In the genomic region with DNA sequence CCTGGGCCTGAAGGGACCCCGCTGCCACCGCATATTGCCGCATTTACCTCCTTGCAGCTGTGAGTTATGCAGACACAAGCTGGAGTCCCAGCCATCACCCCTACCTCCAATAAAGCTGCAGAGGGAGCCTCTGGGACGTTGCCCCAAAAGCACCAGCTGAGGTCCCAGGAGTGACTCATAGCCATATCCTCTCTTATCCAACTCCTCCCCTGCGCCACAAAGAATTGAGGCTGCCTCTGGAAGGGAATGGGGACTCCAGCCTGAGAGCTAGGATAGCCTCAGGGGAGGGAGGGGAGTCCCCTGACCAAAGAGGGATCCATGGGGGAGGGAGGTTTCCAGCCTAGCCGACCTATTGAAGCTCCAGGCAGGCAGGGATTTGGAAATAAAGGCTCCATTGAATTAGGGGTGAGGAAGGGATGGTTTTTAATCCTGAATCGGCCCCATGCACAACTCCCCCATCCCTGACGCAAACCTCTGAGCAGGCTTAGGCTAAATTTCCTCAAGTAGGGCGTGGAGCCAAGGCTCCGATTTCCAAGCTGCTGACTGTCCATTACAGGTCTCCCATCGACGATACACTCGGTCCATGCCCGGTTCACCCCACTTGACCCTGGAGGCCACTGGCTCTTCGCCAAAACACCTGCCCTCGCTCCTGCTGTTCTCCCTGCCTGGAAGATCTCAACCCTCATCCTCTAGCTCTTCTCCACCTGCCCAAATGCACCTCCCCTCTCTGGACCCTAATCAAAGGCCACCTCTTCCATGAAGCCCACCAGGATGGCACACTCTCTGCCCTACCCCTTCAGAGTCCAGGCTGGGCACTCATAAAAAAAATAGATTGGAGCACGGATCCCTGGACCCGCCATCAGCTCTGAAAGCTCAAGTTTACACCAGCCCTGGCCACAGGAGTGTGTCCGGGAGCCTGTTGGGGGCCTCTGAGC, we compare ENCODE assay signal across 14 cellular contexts. TPM values are rescaled to one million over a fixed set of nuclear protein-coding genes. Genes with fewer than 3 reads are reported as not detected.
DNase-seq lines count a peak whose midpoint lies in the region; ATAC-seq, FAIRE-seq and TF ChIP-seq lines count a peak whose summit lies in the region.
"Had no signal": no experiment of that assay in that cellular context is flagged by ENCODE, and none has a peak within 500 bp of the region (broad histone marks: within the 10 kb centered on the region; RNA-seq: fewer than 3 reads in every experiment).

No MANE protein-coding gene starts in this region.

- peak; percentile 38 to 62 for DNase-seq in A549 (ENCODE audit: low read depth in 1 of 2, low spot score in 1 of 2)
- no peak for DNase-seq in H9
- DNase-seq in SK-N-SH: no peak
- peak; percentile 82 for DNase-seq in fibroblast of pulmonary artery (ENCODE audit: low read depth)
- DNase-seq in COLO668 (lab: John Stamatoyannopoulos, UW; ENCODE audit: unreplicated experiment): no peak
- no peak for DNase-seq in NOMO-1 treated with DMSO at 0.1 percent for 48 hours (lab: John Stamatoyannopoulos, UW; ENCODE audit: unreplicated experiment)
- DNase-seq in NCI-H1930 (lab: John Stamatoyannopoulos, UW): no peak
- DNase-seq: activated effector memory CD4-positive, alpha-beta T cell treated with Interleukin-2 at 50 U/mL for 16 hours; CD4-positive, CD25-positive, alpha-beta regulatory T cell; NCI-H510A treated with DMSO at 0.1 percent for 48 hours had no signal

- no peak overlapping the region for H2BK15ac ChIP-seq in H9 (ENCODE audit: low read depth, low read length)

- no peaks in the 10 kb centered on the region for H3K79me1 ChIP-seq in H9 (ENCODE audit: insufficient read depth, low read depth, low read length, poor library complexity, severe bottlenecking)

- H3K36me3 ChIP-seq in SK-N-SH (replicated peaks in 1 of 2; ENCODE audit: control insufficient read depth in 1 of 2, insufficient read depth in 2 of 2, low read length in 1 of 2): no peaks in the 10 kb centered on the region

- TF ChIP-seq CTCF in A549 (IDR thresholded peaks at IDR 0.05) (no peak; the same call in 2 of the 3 replicates), H9 (conservative IDR thresholded peaks at IDR 0.05) (peak; percentile 24; the same call in 1 of the 3 replicates), SK-N-SH (IDR thresholded peaks at IDR 0.05) (no peak), fibroblast of pulmonary artery (IDR thresholded peaks at IDR 0.05; ENCODE audit: low read length, missing control alignments) (peak; percentile 32)

- H4K8ac ChIP-seq in H9 (replicated peaks; ENCODE audit: insufficient read length, low read depth, low read length): no peak overlapping the region

- peaks cover 35 to 46% of the 10 kb centered on the region in 2 experiments for H3K4me1 Mint-ChIP-seq in H9

- no peak for FAIRE-seq in A549 (lab: Jason Lieb, UNC)
- FAIRE-seq: TTC549 had no signal

- no peak overlapping the region for H2BK120ac ChIP-seq in H9 (ENCODE audit: low read depth, low read length, poor library complexity, severe bottlenecking)

- H2AFZ ChIP-seq in H9 (ENCODE audit: low read length): no peak overlapping the region
- H2AFZ ChIP-seq in SK-N-SH (ENCODE audit: low read depth): no peak overlapping the region

- no peak overlapping the region for H3K23ac ChIP-seq in H9 (ENCODE audit: insufficient read length, low read depth, low read length)

- no peaks in the 10 kb centered on the region; a peak in 2 of 7 replicates for H3K36me3 Mint-ChIP-seq in H9 (ENCODE audit: insufficient read depth in 1 of 3, low read depth in 3 of 3)
- H3K36me3 Mint-ChIP-seq: CD4-positive, CD25-positive, alpha-beta regulatory T cell; memory B cell had no signal

- TF ChIP-seq POLR2A in A549 (IDR thresholded peaks at IDR 0.05; ENCODE audit: low read length): no peak

- POLR2A ChIA-PET in A549 (lab: Yijun Ruan, JAX): interaction anchor here (0.6 to 2.1 kb wide), 3 partner anchors 136 to 169 kb away, joined by 3 to 6 read pairs (median 4); a partner anchor contains a TSS
- POLR2A ChIA-PET in SK-N-SH (lab: Yijun Ruan, JAX): no interaction called here

- CTCF ChIA-PET in A549 (lab: Yijun Ruan, JAX) (interaction anchor here (0.8 to 6.9 kb wide), 51 partner anchors 9 to 883 kb away, joined by 3 to 105 read pairs (median 8); partner anchors contain the start of genes C17orf100, MED31 and TXNDC17), SK-N-SH (lab: Yijun Ruan, JAX) (interaction anchor here (0.6 to 2.2 kb wide), 12 partner anchors 8 to 459 kb away, joined by 3 to 9 read pairs (median 4); a partner anchor contains a TSS)

- H3K4me2 ChIP-seq in A549: peak overlapping the region; percentile 40
- no peak overlapping the region for H3K4me2 ChIP-seq in H9 (ENCODE audit: insufficient read depth, insufficient read length, low read length)
- no peak overlapping the region for H3K4me2 ChIP-seq in SK-N-SH

- H3K4me3 Mint-ChIP-seq in H9: no peak overlapping the region
- H3K4me3 Mint-ChIP-seq: memory B cell; stimulated activated naive CD8-positive, alpha-beta T cell treated with anti-CD3 and anti-CD28 coated beads, Interleukin-15, Interleukin-2, amounts not matched to agents 100 ng/mL and 50 ng/mL, for 24 hours had no signal

- H4K5ac ChIP-seq in H9 (ENCODE audit: insufficient read length, low read depth, low read length): no peak overlapping the region

- H2AK5ac ChIP-seq in H9 (ENCODE audit: insufficient read length, low read length): no peak overlapping the region

- H3K56ac ChIP-seq in H9 (ENCODE audit: insufficient read length, low read depth, low read length): no peak overlapping the region

- no peak overlapping the region for H3K18ac ChIP-seq in H9 (ENCODE audit: insufficient read length, low read depth, low read length)

- no peak overlapping the region for H3K4ac ChIP-seq in H9 (ENCODE audit: low read depth, low read length)

- no peaks in the 10 kb centered on the region for H3F3A ChIP-seq in SK-N-SH (replicated peaks; ENCODE audit: insufficient read depth)

- H3K79me2 ChIP-seq in H9 (ENCODE audit: insufficient read depth, low read length): no peaks in the 10 kb centered on the region
- no peaks in the 10 kb centered on the region for H3K79me2 ChIP-seq in SK-N-SH (ENCODE audit: insufficient read depth)

- H2BK20ac ChIP-seq in H9 (ENCODE audit: low read depth, low read length, poor library complexity, severe bottlenecking): no peak overlapping the region

- no peak overlapping the region for H3T11ph ChIP-seq in H9 (ENCODE audit: low read length)

- H2BK5ac ChIP-seq in H9 (ENCODE audit: insufficient read length, low read length): no peak overlapping the region

- H3K9me3 ChIP-seq in A549: 0 out of 3 replicates have a peak, but pooled peaks cover 5% of the 10 kb centered on the region
- H3K9me3 ChIP-seq in H9 (ENCODE audit: control insufficient read depth, low read depth, low read length): no peaks in the 10 kb centered on the region
- no peaks in the 10 kb centered on the region for H3K9me3 ChIP-seq in SK-N-SH

- H2BK12ac ChIP-seq in H9 (ENCODE audit: insufficient read length, low read depth, low read length): no peak overlapping the region

- ATAC-seq in A549 (peak; percentile 39 to 64), GM21717 (IDR thresholded peaks at IDR 0.05; ENCODE audit: unreplicated experiment) (no peak)

- H3K4me3 ChIP-seq in A549: no peak overlapping the region
- no peak overlapping the region for H3K4me3 ChIP-seq in SK-N-SH (ENCODE audit: low read depth in 2 of 2, low read length in 1 of 2)
- H3K4me3 ChIP-seq in fibroblast of pulmonary artery (replicated peaks; ENCODE audit: low read depth, low read length): no peak overlapping the region

- H3K4me1 ChIP-seq in A549 (peaks cover 24% of the 10 kb centered on the region), H9 (ENCODE audit: insufficient read depth, low read length) (no peaks in the 10 kb centered on the region), SK-N-SH (ENCODE audit: control insufficient read depth in 1 of 2, insufficient read depth in 2 of 2, low read depth in 1 of 2, low read length in 1 of 2) (peaks cover 0 to 5% of the 10 kb centered on the region in 2 experiments; a peak in 3 of 4 replicates)

- H3K9me3 Mint-ChIP-seq in H9: no peaks in the 10 kb centered on the region; a peak in 1 of 5 replicates
- H3K9me3 Mint-ChIP-seq: CD4-positive, CD25-positive, alpha-beta regulatory T cell; memory B cell; stimulated activated naive CD8-positive, alpha-beta T cell treated with anti-CD3 and anti-CD28 coated beads, Interleukin-15, Interleukin-2, amounts not matched to agents 100 ng/mL and 50 ng/mL, for 24 hours had no signal

- no peaks in the 10 kb centered on the region for H4K20me1 ChIP-seq in H9 (ENCODE audit: control insufficient read depth, insufficient read depth, insufficient read length)
- no peaks in the 10 kb centered on the region for H4K20me1 ChIP-seq in SK-N-SH (ENCODE audit: insufficient read depth)

- peak overlapping the region; percentile 77 to 85 (median 79); a peak in 4 of 7 replicates for H3K27ac Mint-ChIP-seq in H9
- H3K27ac Mint-ChIP-seq: CD4-positive, CD25-positive, alpha-beta regulatory T cell; memory B cell; stimulated activated naive CD8-positive, alpha-beta T cell treated with anti-CD3 and anti-CD28 coated beads, Interleukin-15, Interleukin-2, amounts not matched to agents 100 ng/mL and 50 ng/mL, for 24 hours had no signal

- no peaks in the 10 kb centered on the region for H3K23me2 ChIP-seq in H9 (ENCODE audit: insufficient read length, low read depth, low read length, poor library complexity, severe bottlenecking)

- H3K27me3 Mint-ChIP-seq in H9 (ENCODE audit: low read depth): peaks cover 2% of the 10 kb centered on the region; the same call in 1 of the 2 replicates
- H3K27me3 Mint-ChIP-seq: stimulated activated naive CD8-positive, alpha-beta T cell treated with anti-CD3 and anti-CD28 coated beads, Interleukin-15, Interleukin-2, amounts not matched to agents 100 ng/mL and 50 ng/mL, for 24 hours had no signal

- H3K27me3 ChIP-seq in H9 (ENCODE audit: insufficient read depth, low read length) (no peaks in the 10 kb centered on the region), SK-N-SH (ENCODE audit: insufficient read depth) (no peaks in the 10 kb centered on the region)

- peak in 1 of 2 experiments; percentile 33; a peak in 2 of 5 replicates for TF ChIP-seq RAD21 in A549 (conservative IDR thresholded peaks at IDR 0.05 in 1 of 2, IDR thresholded peaks at IDR 0.05 in 1 of 2)
- TF ChIP-seq RAD21 in SK-N-SH (IDR thresholded peaks at IDR 0.05; ENCODE audit: low read length): no peak

- TF ChIP-seq EP300 in A549 (IDR thresholded peaks at IDR 0.05): no peak
- TF ChIP-seq EP300 in SK-N-SH (IDR thresholded peaks at IDR 0.05; ENCODE audit: borderline replicate concordance in 1 of 2, low read depth in 1 of 2, low read length in 1 of 2): no peak

- H3K27ac ChIP-seq in A549: peak overlapping the region; percentile 53 to 76; a peak in 4 of 6 replicates
- H3K27ac ChIP-seq in H9 (ENCODE audit: insufficient read length, low read depth, low read length): no peak overlapping the region
- H3K27ac ChIP-seq in SK-N-SH (ENCODE audit: low read depth in 2 of 2, low read length in 1 of 2): no peak overlapping the region

- no peak overlapping the region for H4K91ac ChIP-seq in H9 (ENCODE audit: insufficient read length, low read depth, low read length)

- 73% methylated on average over 19 of the region's 19 CpGs for WGBS in A549 (ENCODE audit: missing lambda C conversion rate)
- no CpG with 5 or more reads among the region's 19 CpGs for WGBS in H9 (ENCODE audit: extremely low coverage, insufficient read length, low lambda C conversion rate)
- 73% methylated on average over 18 of the region's 19 CpGs for WGBS in SK-N-SH (ENCODE audit: low lambda C conversion rate)

- H3K9ac ChIP-seq in H9 (ENCODE audit: extremely low read depth, insufficient read length, low read length) (no peak overlapping the region), SK-N-SH (no peak overlapping the region)

- no peaks in the 10 kb centered on the region for H3K9me2 ChIP-seq in SK-N-SH

- H3K14ac ChIP-seq in H9 (ENCODE audit: insufficient read depth, low read length): no peak overlapping the region; the same call in 1 of the 2 replicates

RNA-seq across cellular contexts. Expression of gene PIMREG, which starts 27.5 kb away (rescaled TPM):
- polyA plus RNA-seq in A549 (2011; rRNA removed) (25.4 and 26.3 TPM in 2 replicates), A549 (2017; fragmentation: RNase III; extraction: RNeasy Plus Mini Kit Qiagen cat#74134 plus additional on column Dnase treatment) (26.8 to 28.9 TPM (median 27.0 TPM) in 3 replicates), SK-N-SH (2012; rRNA removed) (17.2 and 19.6 TPM in 2 replicates)
- polyA plus RNA-seq in A549 (2012; cell fraction: cytosol; rRNA removed): 54.7 and 67.3 TPM in 2 replicates
- 61.0 and 68.4 TPM in 2 replicates for polyA plus RNA-seq in A549 (2012; cell fraction: nucleus; rRNA removed)
- 12.5 and 16.1 TPM in 2 replicates for polyA minus RNA-seq in A549 (2011; rRNA and poly(A)+ RNA removed)
- total RNA-seq in H9 (2021): 91.6 and 92.5 TPM in 2 replicates
- 10.4 and 14.2 TPM in 2 replicates for polyA plus RNA-seq in SK-N-SH (2012; cell fraction: cytosol; rRNA removed)
- 15.5 and 18.9 TPM in 2 replicates for polyA plus RNA-seq in SK-N-SH (2012; cell fraction: nucleus; rRNA removed)
- total RNA-seq: CD4-positive, CD25-positive, alpha-beta regulatory T cell had no signal

RNA-seq across cellular contexts. Expression of gene AIPL1, which starts 36.9 kb away (rescaled TPM):
- not detected in 2 replicates for polyA plus RNA-seq in A549 (2011; rRNA removed)
- polyA plus RNA-seq in A549 (2012; cell fraction: cytosol; rRNA removed): not detected in 2 replicates
- polyA plus RNA-seq in A549 (2012; cell fraction: nucleus; rRNA removed): 0.02 TPM in 1 of 2 replicates, not detected in the other
- polyA plus RNA-seq in A549 (2017; fragmentation: RNase III; extraction: RNeasy Plus Mini Kit Qiagen cat#74134 plus additional on column Dnase treatment): not detected in 3 replicates
- polyA minus RNA-seq in A549 (2011; rRNA and poly(A)+ RNA removed): not detected in 2 replicates
- 0.24 and 0.57 TPM in 2 replicates for total RNA-seq in H9 (2021)
- not detected in 2 replicates for polyA plus RNA-seq in SK-N-SH (2012; rRNA removed)
- polyA plus RNA-seq in SK-N-SH (2012; cell fraction: cytosol; rRNA removed): not detected in 2 replicates
- polyA plus RNA-seq in SK-N-SH (2012; cell fraction: nucleus; rRNA removed): not detected in 2 replicates
- total RNA-seq: CD4-positive, CD25-positive, alpha-beta regulatory T cell had no signal
- polyA plus RNA-seq: CD4-positive, CD25-positive, alpha-beta regulatory T cell had no signal

Comparison
In these comparisons a context has a peak if more than half of its experiments do, and no peak if none do; other contexts are left out.
1. DNase-seq: peak in A549 (2 of 2) and fibroblast of pulmonary artery (single experiment); none in H9 (single experiment), SK-N-SH (single experiment), COLO668 (single experiment), NOMO-1 treated with DMSO at 0.1 percent for 48 hours (single experiment) and NCI-H1930 (0 of 2).
2. H3K27ac ChIP-seq: peak in A549 (2 of 2); none in H9 (single experiment) and SK-N-SH (0 of 2).
3. CTCF ChIP-seq: peak in H9 (single experiment) and fibroblast of pulmonary artery (single experiment); none in A549 (single experiment) and SK-N-SH (single experiment).
4. Of the 12 proteins assayed by ChIP-seq in both A549 and SK-N-SH: peak only in A549: SMC3; only in SK-N-SH: none; in both: none; in neither: 9; mixed calls (peak in some experiments, not most) for 2.